ENCODE assay signal across 28 cellular contexts in the genomic region with DNA sequence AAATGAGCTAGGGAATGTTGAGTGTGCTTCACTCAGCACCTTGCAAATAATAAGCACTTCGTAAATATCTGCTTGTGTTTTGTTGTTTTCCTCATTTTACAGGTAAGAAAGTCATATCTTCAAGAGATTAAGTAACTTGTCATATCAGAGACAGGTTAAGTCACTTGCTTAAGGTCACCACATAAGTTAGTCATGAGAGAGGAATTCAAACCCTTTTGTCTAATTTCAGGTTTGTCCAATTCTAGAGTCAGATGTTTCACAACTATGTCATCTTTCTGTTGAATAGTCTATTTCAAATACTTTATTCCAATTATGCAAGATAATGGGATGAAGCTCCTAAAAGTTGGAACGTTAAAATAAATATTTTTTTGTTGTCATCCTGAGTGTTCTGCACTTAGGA.
"Had no signal": no experiment of that assay in that cellular context is flagged by ENCODE, and none has a peak within 500 bp of the region (broad histone marks: within the 10 kb centered on the region; RNA-seq: fewer than 3 reads in every experiment).

No MANE protein-coding gene starts in this region.

- H3K36me3 ChIP-seq: brain microvascular endothelial cell had no signal

- H3K27ac ChIP-seq: brain microvascular endothelial cell, epithelial cell of prostate had no signal

- DNase-seq: activated CD4-positive, alpha-beta T cell treated with anti-CD3 and anti-CD28 coated beads for 4 hours; activated CD4-positive, alpha-beta T cell treated with anti-CD3 and anti-CD28 coated beads, Interleukin-2, amount 10 ng/mL, durations not matched to agents 7 days and 5 days; activated CD4-positive, alpha-beta T cell treated with anti-CD3 and anti-CD28 coated beads, Interleukin-2, amount 50 U/mL, for 4 hours; activated CD4-positive, CD25-positive, alpha-beta regulatory T cell; activated CD4-positive, CD25-positive, alpha-beta regulatory T cell treated with anti-CD3 and anti-CD28 coated beads, Interleukin-2, amount 50 U/mL, for 72 hours; activated CD8-positive, alpha-beta memory T cell treated with anti-CD3 and anti-CD28 coated beads for 24 hours; activated CD8-positive, alpha-beta T cell treated with anti-CD3 and anti-CD28 coated beads for 36 hours; activated effector memory CD4-positive, alpha-beta T cell treated with Interleukin-2 at 50 U/mL for 16 hours; activated gamma-delta T cell treated with Interleukin-2 at 50 U/mL for 16 hours; activated naive CD4-positive, alpha-beta T cell treated with anti-CD3 and anti-CD28 coated beads, Interleukin-2, amount 50 U/mL, for 16 hours; activated naive CD4-positive, alpha-beta T cell treated with Interleukin-2 at 50 U/mL for 16 hours; activated T-cell treated with anti-CD3 and anti-CD28 coated beads, Interleukin-2, amount 50 U/mL, for 4 hours; amniotic stem cell; anterior cingulate cortex; brain microvascular endothelial cell; caudate nucleus; cortex of kidney; dermis blood vessel endothelial cell; effector CD4-positive, alpha-beta T cell; effector memory CD8-positive, alpha-beta T cell; foreskin fibroblast; head of caudate nucleus; T-helper 2 cell had no signal

- FAIRE-seq: astrocyte, colon, frontal cortex had no signal

- H3K27me3 ChIP-seq: brain microvascular endothelial cell had no signal

- ATAC-seq: activated CD8-positive, alpha-beta T cell treated with anti-CD3 and anti-CD28 coated beads for 36 hours; activated T-cell treated with anti-CD3 and anti-CD28 coated beads, Interleukin-2, amount 50 U/mL, for 4 hours; activated T-helper 17 cell treated with anti-CD3 and anti-CD28 coated beads, Interleukin-2, amount 50 U/mL, for 72 hours; effector memory CD8-positive, alpha-beta T cell had no signal
